8 cellular contexts compared by ENCODE assay signal in genomic region chr10:120979435-120980315, GRCh38.
A peak's percentile ranks its signal among the peaks of the same experiment; 100 is the strongest.
DNase-seq lines count a peak whose midpoint lies in the region; ATAC-seq and TF ChIP-seq lines count a peak whose summit lies in the region.

No MANE protein-coding gene starts in this region.

- TF ChIP-seq POLR2A in right lobe of liver (IDR thresholded peaks at IDR 0.05) = no peak

- DNase-seq in DMS53 (lab: John Stamatoyannopoulos, UW) = peak; percentile 85
- DNase-seq in NCI-H2029 (lab: John Stamatoyannopoulos, UW) = peak; percentile 23
- peak; percentile 35 for DNase-seq in mammary epithelial cell
- peak in 1 of 3 donors; percentile 53 for DNase-seq in right lobe of liver
- DNase-seq in stimulated activated naive CD8-positive, alpha-beta T cell treated with anti-CD3 and anti-CD28 coated beads, Interleukin-15, Interleukin-2, amounts not matched to agents 100 U/mL and 50 U/mL, for 24 hours = peak; percentile 12
- DNase-seq in EL = no peak

- no peaks in the 10 kb centered on the region for H3K9me3 ChIP-seq in mammary epithelial cell (replicated peaks; ENCODE audit: insufficient read depth, low read length)
- H3K9me3 ChIP-seq in right lobe of liver = no peaks in the 10 kb centered on the region

- CTCF ChIA-PET in mammary epithelial cell (lab: Charles Lee; ENCODE audit: low non-redundant PET) = no interaction called here

- H3K79me2 ChIP-seq in mammary epithelial cell (ENCODE audit: insufficient read depth, low read length) = no peaks in the 10 kb centered on the region

- peak overlapping the region; percentile 40 for H2AFZ ChIP-seq in mammary epithelial cell (ENCODE audit: low read depth, low read length)

- BruUV-seq in mammary epithelial cell (replicated peaks; lab: Mats Ljungman, UMichigan) = no TSS peak

- H3K4me3 ChIP-seq in mammary epithelial cell (replicated peaks in 1 of 3; ENCODE audit: insufficient read depth in 1 of 3, low read depth in 2 of 3, low read length in 3 of 3) = peak overlapping the region in 1 of 3 experiments; percentile 17
- H3K4me3 ChIP-seq in right lobe of liver = peak overlapping the region in 2 of 3 donors; percentile 18 to 29

- H3K36me3 ChIP-seq in mammary epithelial cell (ENCODE audit: insufficient read depth, low read length) (no peaks in the 10 kb centered on the region), right lobe of liver (no peaks in the 10 kb centered on the region)

- intact Hi-C loops in mammary epithelial cell (cut with micrococcal nuclease) = no loop called here
- intact Hi-C loops in right lobe of liver (cut with DNase I) = no loop called here

- H3K27me3 ChIP-seq in mammary epithelial cell (ENCODE audit: insufficient read depth, low read length) (peaks cover 13% of the 10 kb centered on the region), right lobe of liver (peaks cover 0 to 10% of the 10 kb centered on the region in 2 donors)

- no peak overlapping the region for H3K9ac ChIP-seq in mammary epithelial cell (ENCODE audit: insufficient read depth, low read length)

- in situ Hi-C loops in mammary epithelial cell (cut with MboI; ENCODE audit: low sequenced_read_pairs in 2 of 2) = no loop called here

- 27% methylated on average over 23 of the region's 69 CpGs for WGBS in mammary epithelial cell (ENCODE audit: low coverage, missing lambda C conversion rate)
- 5% methylated on average over 27 of the region's 69 CpGs for WGBS in right lobe of liver (ENCODE audit: insufficient coverage, low coverage, low lambda C conversion rate, missing lambda C conversion rate)

- dilution Hi-C loops in mammary epithelial cell (cut with HindIII; ENCODE audit: low sequenced_read_pairs) = no loop called here

- H3K27ac ChIP-seq in mammary epithelial cell (ENCODE audit: insufficient read depth, low read depth, low read length) (no peak overlapping the region), right lobe of liver (no peak overlapping the region)

- peaks cover 4% of the 10 kb centered on the region for H3K4me1 ChIP-seq in mammary epithelial cell (ENCODE audit: insufficient read depth, low read length)
- peaks cover 0 to 6% (median 0%) of the 10 kb centered on the region in 4 donors for H3K4me1 ChIP-seq in right lobe of liver

- peak; percentile 40 to 62 (median 59) for ATAC-seq in right lobe of liver
- ATAC-seq in stimulated activated naive CD8-positive, alpha-beta T cell treated with anti-CD3 and anti-CD28 coated beads, Interleukin-15, Interleukin-2, amounts not matched to agents 100 U/mL and 50 U/mL, for 24 hours = no peak
- ATAC-seq in GM18502 (IDR thresholded peaks at IDR 0.05; ENCODE audit: poor library complexity, unreplicated experiment) = no peak
- ATAC-seq in HG02798 (IDR thresholded peaks at IDR 0.05; ENCODE audit: poor library complexity, unreplicated experiment) = no peak

- H3K4me2 ChIP-seq in mammary epithelial cell (ENCODE audit: insufficient read depth, low read depth, low read length) = peak overlapping the region; percentile 70

- no peaks in the 10 kb centered on the region for H4K20me1 ChIP-seq in mammary epithelial cell (ENCODE audit: insufficient read depth, low read length)

- TF ChIP-seq CTCF in mammary epithelial cell (conservative IDR thresholded peaks at IDR 0.05 in 1 of 2, IDR thresholded peaks at IDR 0.05 in 1 of 2; ENCODE audit: extremely low read depth in 1 of 2, insufficient read depth in 1 of 2, low read depth in 1 of 2, low read length in 2 of 2) = no peak
- no peak for TF ChIP-seq CTCF in right lobe of liver (IDR thresholded peaks at IDR 0.05)

Comparison
In these comparisons a context has a peak if more than half of its experiments do, and no peak if none do; other contexts are left out.
1. ATAC-seq: peak in right lobe of liver (4 of 4); none in stimulated activated naive CD8-positive, alpha-beta T cell treated with anti-CD3 and anti-CD28 coated beads, Interleukin-15, Interleukin-2, amounts not matched to agents 100 U/mL and 50 U/mL, for 24 hours (single experiment), GM18502 (single experiment) and HG02798 (single experiment).